In genomic region chr11:28315440-28315839, GRCh38 we compare ENCODE assay signal across 28 cellular contexts.
"Had no signal": no experiment of that assay in that cellular context is flagged by ENCODE, and none has a peak within 500 bp of the region (broad histone marks: within the 10 kb centered on the region; RNA-seq: fewer than 3 reads in every experiment).

No MANE protein-coding gene starts in this region.

- H3K27me3 ChIP-seq: neural progenitor cell, ovary, right lobe of liver, sigmoid colon, stomach, thyroid gland, tibial nerve, upper lobe of left lung, vagina had no signal

- H3K36me3 ChIP-seq: neural progenitor cell, ovary, right lobe of liver, thyroid gland, vagina had no signal

- FAIRE-seq: small intestine, urothelium cell line had no signal

- H3K27ac Mint-ChIP-seq: natural killer cell; nephron; neural progenitor cell; progenitor cell of endocrine pancreas; stimulated activated effector memory CD8-positive, alpha-beta T cell treated with anti-CD3 and anti-CD28 coated beads, Interleukin-12 subunit alpha, Interleukin-12 subunit beta, amount 100 ng/mL, for 72 hours; stimulated activated naive B cell treated with anti-CD40 and anti-IgM and Interleukin-4, amounts not matched to agents 10 μg/mL and 1 μg/mL and 100 μg/mL, for 72 hours; stimulated activated naive CD8-positive, alpha-beta T cell treated with anti-CD3 and anti-CD28 coated beads, Interleukin-15, Interleukin-2, amounts not matched to agents 100 ng/mL and 50 ng/mL, for 24 hours had no signal

- H3K4me1 ChIP-seq: parathyroid adenoma, psoas muscle, right lobe of liver, sigmoid colon, stomach, thyroid gland, tibial nerve, upper lobe of left lung, vagina had no signal

- H3K27me3 Mint-ChIP-seq: progenitor cell of endocrine pancreas; stimulated activated naive B cell treated with anti-CD40 and anti-IgM and Interleukin-4, amounts not matched to agents 10 μg/mL and 1 μg/mL and 100 μg/mL, for 72 hours; stimulated activated naive CD8-positive, alpha-beta T cell treated with anti-CD3 and anti-CD28 coated beads, Interleukin-15, Interleukin-2, amounts not matched to agents 100 ng/mL and 50 ng/mL, for 24 hours had no signal

- H3K36me3 Mint-ChIP-seq: natural killer cell had no signal

- H3K4me3 ChIP-seq: neural progenitor cell, ovary, psoas muscle, right lobe of liver, sigmoid colon, stomach, thoracic aorta, thyroid gland, tibial nerve, upper lobe of left lung, vagina had no signal

- H3K4me1 Mint-ChIP-seq: natural killer cell; stimulated activated effector memory CD8-positive, alpha-beta T cell treated with anti-CD3 and anti-CD28 coated beads, Interleukin-12 subunit alpha, Interleukin-12 subunit beta, amount 100 ng/mL, for 72 hours; stimulated activated naive B cell treated with anti-CD40 and anti-IgM and Interleukin-4, amounts not matched to agents 10 μg/mL and 1 μg/mL and 100 μg/mL, for 72 hours had no signal

- H3K9me3 Mint-ChIP-seq: nephron; stimulated activated effector memory CD8-positive, alpha-beta T cell treated with anti-CD3 and anti-CD28 coated beads, Interleukin-12 subunit alpha, Interleukin-12 subunit beta, amount 100 ng/mL, for 72 hours; stimulated activated naive CD8-positive, alpha-beta T cell treated with anti-CD3 and anti-CD28 coated beads, Interleukin-15, Interleukin-2, amounts not matched to agents 100 ng/mL and 50 ng/mL, for 24 hours had no signal

- DNase-seq: natural killer cell; occipital lobe; ovary; right cardiac atrium; right lobe of liver; sigmoid colon; small intestine; stimulated activated CD4-positive, alpha-beta T cell treated with anti-CD3 and anti-CD28 coated beads, Interleukin-15, amount 100 ng/mL, for 24 hours; stimulated activated CD4-positive, alpha-beta T cell treated with anti-CD3 and anti-CD28 coated beads, Interleukin-2, amount 100 ng/mL, for 24 hours; stimulated activated CD4-positive, alpha-beta T cell treated with anti-CD3 and anti-CD28 coated beads, Interleukin-2, amount 100 ng/mL, for 48 hours; stimulated activated CD4-positive, alpha-beta T cell treated with anti-CD3 and anti-CD28 coated beads, Interleukin-4, amount 100 ng/mL, for 24 hours; stimulated activated naive B cell treated with anti-CD40 and anti-IgM and Interleukin-4, amounts not matched to agents 10 μg/mL and 1 μg/mL and 100 μg/mL, for 72 hours; stimulated activated naive CD4-positive, alpha-beta T cell treated with Interleukin-2 at 50 U/mL for 16 hours; stomach; thyroid gland; trophoblast cell; upper lobe of left lung had no signal

- ATAC-seq: natural killer cell; psoas muscle; right cardiac atrium; right lobe of liver; stimulated activated effector memory CD8-positive, alpha-beta T cell treated with anti-CD3 and anti-CD28 coated beads, Interleukin-12 subunit alpha, Interleukin-12 subunit beta, amount 100 ng/mL, for 72 hours; stimulated activated naive B cell treated with anti-CD40 and anti-IgM and Interleukin-4, amounts not matched to agents 10 μg/mL and 1 μg/mL and 100 μg/mL, for 72 hours had no signal

- H3K9me3 ChIP-seq: ovary, psoas muscle, right lobe of liver, sigmoid colon, stomach, thoracic aorta, thyroid gland, tibial nerve, upper lobe of left lung, vagina had no signal

- H3K4me3 Mint-ChIP-seq: natural killer cell; nephron; neural progenitor cell; stimulated activated effector memory CD8-positive, alpha-beta T cell treated with anti-CD3 and anti-CD28 coated beads, Interleukin-12 subunit alpha, Interleukin-12 subunit beta, amount 100 ng/mL, for 72 hours; stimulated activated naive B cell treated with anti-CD40 and anti-IgM and Interleukin-4, amounts not matched to agents 10 μg/mL and 1 μg/mL and 100 μg/mL, for 72 hours; stimulated activated naive CD8-positive, alpha-beta T cell treated with anti-CD3 and anti-CD28 coated beads, Interleukin-15, Interleukin-2, amounts not matched to agents 100 ng/mL and 50 ng/mL, for 24 hours had no signal
